In the genomic region with DNA sequence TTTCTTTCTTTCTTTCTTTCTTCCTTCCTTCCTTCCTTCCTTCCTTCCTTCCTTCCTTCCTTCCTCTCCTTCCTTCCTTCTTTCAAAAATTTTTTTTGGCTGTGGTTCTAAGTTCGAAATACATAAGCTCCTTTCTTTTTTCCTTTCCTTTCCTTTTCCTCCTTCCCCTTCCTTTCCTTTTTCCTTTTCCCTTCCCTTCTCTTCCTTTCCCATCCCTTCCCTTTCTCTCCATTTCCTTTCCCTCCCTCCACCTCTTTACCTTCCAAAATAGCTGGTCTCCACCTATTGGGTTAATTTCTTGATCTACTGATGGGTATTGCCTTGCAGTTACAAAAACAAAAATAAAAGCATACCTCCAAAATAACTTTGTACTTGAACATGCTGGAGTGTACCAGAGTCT, we compare ENCODE assay signal across 38 cellular contexts.
"Had no signal": no experiment of that assay in that cellular context is flagged by ENCODE, and none has a peak within 500 bp of the region (broad histone marks: within the 10 kb centered on the region; RNA-seq: fewer than 3 reads in every experiment).

No MANE protein-coding gene starts in this region.

- H3K36me3 Mint-ChIP-seq: activated naive CD4-positive, alpha-beta T cell treated with anti-CD3 and anti-CD28 coated beads, Interleukin-2, amount 10 ng/mL, durations not matched to agents 7 days and 5 days; activated naive CD4-positive, alpha-beta T cell treated with anti-CD3 and anti-CD28 coated beads, Interleukin-2, amount 50 U/mL, for 24 hours; activated naive CD4-positive, alpha-beta T cell treated with anti-CD3 and anti-CD28 coated beads, Interleukin-2, amount 50 U/mL, for 72 hours; activated naive CD8-positive, alpha-beta T cell treated with anti-CD3 and anti-CD28 coated beads for 36 hours; brain had no signal

- ATAC-seq: activated naive CD4-positive, alpha-beta T cell treated with anti-CD3 and anti-CD28 coated beads, Interleukin-2, amount 50 U/mL, for 72 hours; activated naive CD8-positive, alpha-beta T cell treated with anti-CD3 and anti-CD28 coated beads, Interleukin-2, amount 50 U/mL, for 24 hours; activated T-cell treated with anti-CD3 and anti-CD28 coated beads, Interleukin-2, amount 50 U/mL, for 4 hours; activated T-cell treated with anti-CD3 and anti-CD28 coated beads, Interleukin-2, amount 50 U/mL, for 72 hours; activated T-helper 17 cell treated with anti-CD3 and anti-CD28 coated beads, Interleukin-2, amount 50 U/mL, for 72 hours; body of pancreas had no signal

- H3K27ac ChIP-seq: adrenal gland, ascending aorta, body of pancreas, brain microvascular endothelial cell, cardiac muscle cell had no signal

- H3K4me3 ChIP-seq: adrenal gland, ascending aorta, body of pancreas, breast epithelium, cardiac muscle cell had no signal

- DNase-seq: activated effector memory CD4-positive, alpha-beta T cell treated with anti-CD3 and anti-CD28 coated beads, Interleukin-2, amount 50 U/mL, for 16 hours; activated effector memory CD4-positive, alpha-beta T cell treated with Interleukin-2 at 50 U/mL for 16 hours; activated gamma-delta T cell; activated gamma-delta T cell treated with Interleukin-2 at 50 U/mL for 16 hours; activated naive CD4-positive, alpha-beta T cell; activated naive CD4-positive, alpha-beta T cell treated with anti-CD3 and anti-CD28 coated beads for 36 hours; activated naive CD4-positive, alpha-beta T cell treated with anti-CD3 and anti-CD28 coated beads, Interleukin-2, amount 10 ng/mL, durations not matched to agents 7 days and 5 days; activated naive CD4-positive, alpha-beta T cell treated with anti-CD3 and anti-CD28 coated beads, Interleukin-2, amount 50 U/mL, for 16 hours; activated naive CD4-positive, alpha-beta T cell treated with Interleukin-2 at 50 U/mL for 16 hours; activated naive CD8-positive, alpha-beta T cell treated with anti-CD3 and anti-CD28 coated beads for 36 hours; activated naive CD8-positive, alpha-beta T cell treated with anti-CD3 and anti-CD28 coated beads, Interleukin-2, amount 10 ng/mL, durations not matched to agents 7 days and 5 days; activated naive CD8-positive, alpha-beta T cell treated with anti-CD3 and anti-CD28 coated beads, Interleukin-2, amount 50 U/mL, for 24 hours; activated T-cell treated with anti-CD3 and anti-CD28 coated beads, Interleukin-2, amount 50 U/mL, for 1 hour; activated T-cell treated with anti-CD3 and anti-CD28 coated beads, Interleukin-2, amount 50 U/mL, for 24 hours; activated T-cell treated with anti-CD3 and anti-CD28 coated beads, Interleukin-2, amount 50 U/mL, for 4 hours; activated T-cell treated with anti-CD3 and anti-CD28 coated beads, Interleukin-2, amount 50 U/mL, for 48 hours; activated T-cell treated with anti-CD3 and anti-CD28 coated beads, Interleukin-2, amount 50 U/mL, for 72 hours; adrenal gland; amniotic stem cell; amygdala; anterior cingulate cortex; aorta; body of pancreas; brain microvascular endothelial cell; caudate nucleus; central memory CD4-positive, alpha-beta T cell; cerebellar nuclear complex had no signal

- H3K36me3 ChIP-seq: adrenal gland, ascending aorta, brain microvascular endothelial cell, breast epithelium, cardiac muscle cell had no signal

- H3K27ac Mint-ChIP-seq: activated naive CD4-positive, alpha-beta T cell treated with anti-CD3 and anti-CD28 coated beads for 36 hours; activated naive CD4-positive, alpha-beta T cell treated with anti-CD3 and anti-CD28 coated beads, Interleukin-2, amount 10 ng/mL, durations not matched to agents 7 days and 5 days; activated naive CD4-positive, alpha-beta T cell treated with anti-CD3 and anti-CD28 coated beads, Interleukin-2, amount 50 U/mL, for 24 hours; activated naive CD4-positive, alpha-beta T cell treated with anti-CD3 and anti-CD28 coated beads, Interleukin-2, amount 50 U/mL, for 72 hours; activated naive CD8-positive, alpha-beta T cell; activated naive CD8-positive, alpha-beta T cell treated with anti-CD3 and anti-CD28 coated beads for 36 hours; activated naive CD8-positive, alpha-beta T cell treated with anti-CD3 and anti-CD28 coated beads, Interleukin-2, amount 10 ng/mL, durations not matched to agents 7 days and 5 days; activated naive CD8-positive, alpha-beta T cell treated with anti-CD3 and anti-CD28 coated beads, Interleukin-2, amount 50 U/mL, for 24 hours; activated T-cell treated with anti-CD3 and anti-CD28 coated beads, Interleukin-2, amount 50 U/mL, for 24 hours; activated T-cell treated with anti-CD3 and anti-CD28 coated beads, Interleukin-2, amount 50 U/mL, for 72 hours; activated T-helper 1 cell treated with anti-CD3 and anti-CD28 coated beads, Interleukin-12 subunit alpha, Interleukin-12 subunit beta, Interleukin-2, Interleukin-4 antibody, amounts not matched to agents 30 ng/mL and 10 ng/mL and 1 ng/mL, durations not matched to agents 14 hours and 24 hours and 36 hours; activated T-helper 17 cell treated with anti-CD3 and anti-CD28 coated beads, Interleukin-2, amount 50 U/mL, for 72 hours; activated T-helper 2 cell treated with anti-CD3 and anti-CD28 coated beads, Interferon-gamma antibody, Interleukin-2, Interleukin-4, amounts not matched to agents 10 μg/mL and 5 μg/mL and 100 μg/mL, durations not matched to agents 14 hours and 24 hours and 36 hours; brain had no signal

- H3K4me1 Mint-ChIP-seq: activated naive CD4-positive, alpha-beta T cell treated with anti-CD3 and anti-CD28 coated beads, Interleukin-2, amount 10 ng/mL, durations not matched to agents 7 days and 5 days; activated naive CD4-positive, alpha-beta T cell treated with anti-CD3 and anti-CD28 coated beads, Interleukin-2, amount 50 U/mL, for 24 hours; activated naive CD8-positive, alpha-beta T cell treated with anti-CD3 and anti-CD28 coated beads, Interleukin-2, amount 10 ng/mL, durations not matched to agents 7 days and 5 days; activated naive CD8-positive, alpha-beta T cell treated with anti-CD3 and anti-CD28 coated beads, Interleukin-2, amount 50 U/mL, for 24 hours; activated T-helper 17 cell treated with anti-CD3 and anti-CD28 coated beads, Interleukin-2, amount 50 U/mL, for 72 hours; brain; central memory CD8-positive, alpha-beta T cell had no signal

- H3K9me3 ChIP-seq: adrenal gland, ascending aorta, body of pancreas had no signal

- H3K27me3 Mint-ChIP-seq: activated naive CD4-positive, alpha-beta T cell treated with anti-CD3 and anti-CD28 coated beads, Interleukin-2, amount 50 U/mL, for 24 hours; activated naive CD8-positive, alpha-beta T cell; activated naive CD8-positive, alpha-beta T cell treated with anti-CD3 and anti-CD28 coated beads for 36 hours; activated naive CD8-positive, alpha-beta T cell treated with anti-CD3 and anti-CD28 coated beads, Interleukin-2, amount 10 ng/mL, durations not matched to agents 7 days and 5 days; activated naive CD8-positive, alpha-beta T cell treated with anti-CD3 and anti-CD28 coated beads, Interleukin-2, amount 50 U/mL, for 24 hours; activated T-cell treated with anti-CD3 and anti-CD28 coated beads, Interleukin-2, amount 50 U/mL, for 24 hours; activated T-helper 17 cell treated with anti-CD3 and anti-CD28 coated beads, Interleukin-2, amount 50 U/mL, for 72 hours; central memory CD8-positive, alpha-beta T cell had no signal

- H3K4me1 ChIP-seq: adrenal gland, ascending aorta had no signal

- H3K4me3 Mint-ChIP-seq: activated naive CD4-positive, alpha-beta T cell treated with anti-CD3 and anti-CD28 coated beads for 36 hours; activated naive CD4-positive, alpha-beta T cell treated with anti-CD3 and anti-CD28 coated beads, Interleukin-2, amount 10 ng/mL, durations not matched to agents 7 days and 5 days; activated naive CD4-positive, alpha-beta T cell treated with anti-CD3 and anti-CD28 coated beads, Interleukin-2, amount 50 U/mL, for 24 hours; activated naive CD8-positive, alpha-beta T cell; activated naive CD8-positive, alpha-beta T cell treated with anti-CD3 and anti-CD28 coated beads for 36 hours; activated naive CD8-positive, alpha-beta T cell treated with anti-CD3 and anti-CD28 coated beads, Interleukin-2, amount 10 ng/mL, durations not matched to agents 7 days and 5 days; activated naive CD8-positive, alpha-beta T cell treated with anti-CD3 and anti-CD28 coated beads, Interleukin-2, amount 50 U/mL, for 24 hours; activated T-cell treated with anti-CD3 and anti-CD28 coated beads, Interleukin-2, amount 50 U/mL, for 24 hours; activated T-cell treated with anti-CD3 and anti-CD28 coated beads, Interleukin-2, amount 50 U/mL, for 4 hours; activated T-cell treated with anti-CD3 and anti-CD28 coated beads, Interleukin-2, amount 50 U/mL, for 72 hours; activated T-helper 1 cell treated with anti-CD3 and anti-CD28 coated beads, Interleukin-12 subunit alpha, Interleukin-12 subunit beta, Interleukin-2, Interleukin-4 antibody, amounts not matched to agents 30 ng/mL and 10 ng/mL and 1 ng/mL, durations not matched to agents 14 hours and 24 hours and 36 hours; activated T-helper 17 cell treated with anti-CD3 and anti-CD28 coated beads, Interleukin-2, amount 50 U/mL, for 72 hours; brain; central memory CD8-positive, alpha-beta T cell had no signal

- H3K9me3 Mint-ChIP-seq: central memory CD8-positive, alpha-beta T cell had no signal
